13 cellular contexts compared by ENCODE assay signal in the genomic region with DNA sequence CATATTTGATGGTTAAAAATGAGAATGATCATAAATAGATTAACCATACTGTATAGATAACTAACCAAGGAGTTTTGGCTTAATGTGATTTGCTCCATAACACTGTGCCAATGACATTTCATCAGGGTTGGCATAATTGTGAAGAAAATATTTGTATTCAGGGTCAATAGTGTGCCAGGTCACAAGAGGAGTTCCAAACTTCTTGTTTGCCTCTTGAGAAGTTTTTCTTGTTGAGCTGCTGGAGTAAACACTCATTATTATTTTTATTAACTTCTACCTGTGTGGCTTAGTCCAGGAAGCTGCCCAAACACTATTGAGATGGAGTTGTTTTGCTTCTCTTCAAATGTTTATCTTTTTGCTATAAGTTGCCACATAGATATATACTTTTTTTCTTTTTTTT. TPM values are rescaled to one million over a fixed set of nuclear protein-coding genes. Genes with fewer than 3 reads are reported as not detected.
DNase-seq lines count a peak whose midpoint lies in the region; ATAC-seq, FAIRE-seq and TF ChIP-seq lines count a peak whose summit lies in the region.
"Had no signal": no experiment of that assay in that cellular context is flagged by ENCODE, and none has a peak within 500 bp of the region (broad histone marks: within the 10 kb centered on the region; RNA-seq: fewer than 3 reads in every experiment).

No MANE protein-coding gene starts in this region.

- H3K9me3 ChIP-seq in CD8-positive, alpha-beta T cell (ENCODE audit: low read length) = no peaks in the 10 kb centered on the region
- H3K9me3 ChIP-seq in OCI-LY1 (ENCODE audit: low read length) (no peaks in the 10 kb centered on the region), neutrophil (no peaks in the 10 kb centered on the region), gastroesophageal sphincter (no peaks in the 10 kb centered on the region), trophoblast cell (ENCODE audit: insufficient read depth, low read depth, low read length) (no peaks in the 10 kb centered on the region)
- H3K9me3 ChIP-seq in effector memory CD4-positive, alpha-beta T cell (ENCODE audit: control insufficient read depth, low read length) = no peaks in the 10 kb centered on the region
- H3K9me3 ChIP-seq: colonic mucosa had no signal

- no peak for DNase-seq in CD8-positive, alpha-beta T cell
- DNase-seq in effector memory CD4-positive, alpha-beta T cell = no peak
- DNase-seq in HTR-8/SVneo (ENCODE audit: insufficient read length, low spot score) (no peak), trophoblast cell (no peak), GM20000 (ENCODE audit: low spot score) (no peak)
- DNase-seq: activated CD4-positive, alpha-beta T cell treated with anti-CD3 and anti-CD28 coated beads for 4 hours; activated naive CD4-positive, alpha-beta T cell treated with anti-CD3 and anti-CD28 coated beads for 36 hours; colonic mucosa; GDM1 had no signal

- no peak for ATAC-seq in CD8-positive, alpha-beta T cell
- ATAC-seq in gastroesophageal sphincter = no peak

- peaks cover 4% of the 10 kb centered on the region for H3K79me1 ChIP-seq in trophoblast cell (ENCODE audit: low read length)

- TF ChIP-seq EP300 in gastroesophageal sphincter (IDR thresholded peaks at IDR 0.05) = no peak

- H3K4me1 ChIP-seq in CD8-positive, alpha-beta T cell (ENCODE audit: insufficient read depth, low read length) = peaks cover 61% of the 10 kb centered on the region
- H3K4me1 ChIP-seq in OCI-LY1 (ENCODE audit: insufficient read depth, low read length, severe bottlenecking) (peaks cover 88% of the 10 kb centered on the region), neutrophil (ENCODE audit: control insufficient read depth in 1 of 2, insufficient read depth in 1 of 2, low read depth in 1 of 2, low read length in 1 of 2) (peaks cover 44 to 45% of the 10 kb centered on the region in 2 experiments), gastroesophageal sphincter (peaks cover 2 to 100% (median 63%) of the 10 kb centered on the region in 3 donors), trophoblast cell (ENCODE audit: control insufficient read depth in 1 of 2, insufficient read depth in 2 of 2, low read length in 2 of 2) (peaks cover 26 to 33% of the 10 kb centered on the region in 2 experiments)
- peaks cover 46% of the 10 kb centered on the region for H3K4me1 ChIP-seq in effector memory CD4-positive, alpha-beta T cell (ENCODE audit: control insufficient read depth, insufficient read depth, low read length, poor library complexity, severe bottlenecking)

- H3K4me1 Mint-ChIP-seq in CD8-positive, alpha-beta T cell (ENCODE audit: low read depth) = peaks cover 80% of the 10 kb centered on the region

- H2BK5ac ChIP-seq in trophoblast cell (ENCODE audit: low read depth, low read length, poor library complexity) = no peak overlapping the region

- no peak overlapping the region for H3K4ac ChIP-seq in trophoblast cell (ENCODE audit: low read depth, low read length)

- no peak overlapping the region for H4K12ac ChIP-seq in trophoblast cell (ENCODE audit: low read depth, low read length)

- no peak overlapping the region for H2AK5ac ChIP-seq in trophoblast cell (ENCODE audit: low read length)

- H4K8ac ChIP-seq in trophoblast cell (ENCODE audit: low read depth, low read length) = no peak overlapping the region

- intact Hi-C loops in CD8-positive, alpha-beta T cell (cut with DNase I, micrococcal nuclease) = no loop called here

- H2BK120ac ChIP-seq in trophoblast cell (ENCODE audit: insufficient read depth, low read length, poor library complexity) = no peak overlapping the region

- no peaks in the 10 kb centered on the region for H3K27me3 Mint-ChIP-seq in CD8-positive, alpha-beta T cell (ENCODE audit: low read depth)

- H3K79me2 ChIP-seq in OCI-LY1 (ENCODE audit: insufficient read depth, low read length) (peaks cover 34% of the 10 kb centered on the region), trophoblast cell (ENCODE audit: control insufficient read depth, insufficient read depth, low read length, poor library complexity) (peaks cover 25% of the 10 kb centered on the region)

- no peaks in the 10 kb centered on the region for H4K20me1 ChIP-seq in OCI-LY1 (ENCODE audit: insufficient read depth, low read length)

- H4K91ac ChIP-seq in trophoblast cell (ENCODE audit: low read depth, low read length) = no peak overlapping the region

- no peaks in the 10 kb centered on the region for H3K9me2 ChIP-seq in OCI-LY1 (ENCODE audit: low read depth, low read length)

- FAIRE-seq in HTR-8/SVneo (lab: Jason Lieb, UNC) = no peak

- H3K27ac ChIP-seq in CD8-positive, alpha-beta T cell (ENCODE audit: low read depth, low read length) = no peak overlapping the region
- H3K27ac ChIP-seq in OCI-LY1 (ENCODE audit: low read depth, low read length, poor library complexity, severe bottlenecking) (peak overlapping the region; percentile 85), neutrophil (peak overlapping the region; percentile 96), gastroesophageal sphincter (peak overlapping the region in 2 of 4 donors; percentile 100), trophoblast cell (ENCODE audit: low read depth, low read length) (no peak overlapping the region)
- H3K27ac ChIP-seq in effector memory CD4-positive, alpha-beta T cell (ENCODE audit: insufficient read depth, low read length, poor library complexity, severe bottlenecking) = peak overlapping the region; percentile 78
- H3K27ac ChIP-seq: colonic mucosa had no signal

- H3K23ac ChIP-seq in trophoblast cell (ENCODE audit: low read length) = no peak overlapping the region

- no peaks in the 10 kb centered on the region for H3K36me3 ChIP-seq in CD8-positive, alpha-beta T cell (ENCODE audit: insufficient read depth, low read length)
- H3K36me3 ChIP-seq in OCI-LY1 (ENCODE audit: insufficient read depth, low read length) (peaks cover 8% of the 10 kb centered on the region; the same call in 1 of the 2 replicates), neutrophil (peaks cover 14% of the 10 kb centered on the region), gastroesophageal sphincter (peaks cover 0 to 8% of the 10 kb centered on the region in 2 donors), trophoblast cell (ENCODE audit: control insufficient read depth in 1 of 2, insufficient read depth in 2 of 2, low read length in 2 of 2) (peaks cover 23 to 32% of the 10 kb centered on the region in 2 experiments)
- peaks cover 3% of the 10 kb centered on the region for H3K36me3 ChIP-seq in effector memory CD4-positive, alpha-beta T cell (ENCODE audit: control insufficient read depth, insufficient read depth, low read length)
- H3K36me3 ChIP-seq: colonic mucosa had no signal

- H3K4me2 ChIP-seq in OCI-LY1 (ENCODE audit: low read length) (no peak overlapping the region), trophoblast cell (ENCODE audit: low read length) (no peak overlapping the region)

- H3K9ac ChIP-seq in OCI-LY1 (ENCODE audit: low read length) (no peak overlapping the region), trophoblast cell (ENCODE audit: low read length) (no peak overlapping the region)

- H3K27ac Mint-ChIP-seq in CD8-positive, alpha-beta T cell = peak overlapping the region; percentile 91

- POLR2A ChIA-PET in CD8-positive, alpha-beta T cell (lab: Charles Lee) = interaction anchor here (1.1 to 4.9 kb wide), 3 partner anchors 9 to 61 kb away, joined by 3 to 78 read pairs (median 49); a partner anchor contains a TSS

- no peak overlapping the region for H2BK12ac ChIP-seq in trophoblast cell (ENCODE audit: low read length)

- TF ChIP-seq POLR2A in gastroesophageal sphincter (IDR thresholded peaks at IDR 0.05) = no peak

- H3K4me3 Mint-ChIP-seq in CD8-positive, alpha-beta T cell = peak overlapping the region; percentile 21

- no peaks in the 10 kb centered on the region for H3F3A ChIP-seq in OCI-LY1 (ENCODE audit: insufficient read depth, low read length)

- no peak overlapping the region for H3K18ac ChIP-seq in trophoblast cell (ENCODE audit: low read length)

- peaks cover 48% of the 10 kb centered on the region for H3K36me3 Mint-ChIP-seq in CD8-positive, alpha-beta T cell

- CTCF ChIA-PET in CD8-positive, alpha-beta T cell (lab: Charles Lee) = interaction anchor here (5.5 to 6.5 kb wide), 2 partner anchors 13 to 25 kb away, joined by 82 to 95 read pairs; a partner anchor contains a TSS

- H3K27me3 ChIP-seq in CD8-positive, alpha-beta T cell (ENCODE audit: insufficient read depth, low read length) = no peaks in the 10 kb centered on the region
- H3K27me3 ChIP-seq in OCI-LY1 (ENCODE audit: insufficient read depth, low read length) = no peaks in the 10 kb centered on the region
- H3K27me3 ChIP-seq in effector memory CD4-positive, alpha-beta T cell (replicated peaks; ENCODE audit: control insufficient read depth, insufficient read depth, low read length, poor library complexity, severe bottlenecking) = no peaks in the 10 kb centered on the region
- no peaks in the 10 kb centered on the region for H3K27me3 ChIP-seq in neutrophil
- H3K27me3 ChIP-seq in gastroesophageal sphincter = no peaks in the 10 kb centered on the region
- no peaks in the 10 kb centered on the region for H3K27me3 ChIP-seq in trophoblast cell (ENCODE audit: insufficient read depth, low read length)
- H3K27me3 ChIP-seq: colonic mucosa had no signal

- H2AFZ ChIP-seq in OCI-LY1 (ENCODE audit: low read length) = no peak overlapping the region
- no peak overlapping the region for H2AFZ ChIP-seq in trophoblast cell (ENCODE audit: insufficient read depth, low read length, poor library complexity)

- no peak overlapping the region for H3K14ac ChIP-seq in trophoblast cell (ENCODE audit: low read length)

- no peaks in the 10 kb centered on the region for H3K9me3 Mint-ChIP-seq in CD8-positive, alpha-beta T cell
- H3K9me3 Mint-ChIP-seq: activated naive CD4-positive, alpha-beta T cell treated with anti-CD3 and anti-CD28 coated beads for 36 hours had no signal

- no peak overlapping the region for H3K4me3 ChIP-seq in CD8-positive, alpha-beta T cell (ENCODE audit: low read depth, low read length)
- H3K4me3 ChIP-seq in OCI-LY1 (ENCODE audit: low read depth, low read length, poor library complexity, severe bottlenecking) (no peak overlapping the region), neutrophil (ENCODE audit: low read depth in 1 of 2, low read length in 1 of 2) (no peak overlapping the region), gastroesophageal sphincter (no peak overlapping the region), trophoblast cell (ENCODE audit: low read depth, low read length) (no peak overlapping the region)
- H3K4me3 ChIP-seq in effector memory CD4-positive, alpha-beta T cell (ENCODE audit: insufficient read depth, low read depth, low read length, poor library complexity, severe bottlenecking) = no peak overlapping the region
- H3K4me3 ChIP-seq: colonic mucosa had no signal

- TF ChIP-seq CTCF in CD8-positive, alpha-beta T cell (IDR thresholded peaks at IDR 0.05) = no peak
- TF ChIP-seq CTCF in OCI-LY1 (IDR thresholded peaks at IDR 0.05; ENCODE audit: low read length) (no peak), neutrophil (IDR thresholded peaks at IDR 0.05) (no peak), gastroesophageal sphincter (IDR thresholded peaks at IDR 0.05) (no peak), GM20000 (IDR thresholded peaks at IDR 0.05; ENCODE audit: extremely low read depth, missing control alignments) (no peak)

RNA-seq across cellular contexts. Expression of a gene that starts 7.5 kb away (rescaled TPM):
- total RNA-seq in CD8-positive, alpha-beta T cell = 100 to 1,000 TPM; 113 to 117 TPM
- total RNA-seq in gastroesophageal sphincter = 100 to 1,000 TPM; 147 to 243 (median 172) TPM
- polyA plus RNA-seq in trophoblast cell (2013) = 96.6 and 97.6 TPM in 2 replicates

RNA-seq across cellular contexts. Expression of a gene that starts 14.1 kb away (rescaled TPM):
- 10 to 100 TPM; 18.4 to 21.6 TPM for total RNA-seq in CD8-positive, alpha-beta T cell
- total RNA-seq in gastroesophageal sphincter = 100 to 1,000 TPM; 102 to 166 (median 129) TPM
- polyA plus RNA-seq in trophoblast cell (2013) = 62.9 and 66.9 TPM in 2 replicates

RNA-seq across cellular contexts. Expression of a gene that starts 38.4 kb away (rescaled TPM):
- under 1 TPM in 1 of 2 experiments, not detected in 1; 0.08 TPM for total RNA-seq in CD8-positive, alpha-beta T cell
- 10 to 100 TPM; 43.3 to 57.8 (median 50.6) TPM for total RNA-seq in gastroesophageal sphincter
- 0.25 and 0.27 TPM in 2 replicates for polyA plus RNA-seq in trophoblast cell (2013)
- total RNA-seq: HT-29 had no signal

Comparison
In these comparisons a context has a peak if more than half of its experiments do, and no peak if none do; other contexts are left out.
1. H3K27ac ChIP-seq: peak in OCI-LY1 (single experiment), effector memory CD4-positive, alpha-beta T cell (single experiment) and neutrophil (single experiment); none in CD8-positive, alpha-beta T cell (single experiment) and trophoblast cell (single experiment).
2. RNA of a gene that starts 14.1 kb away (total RNA-seq): 102 to 166 TPM in gastroesophageal sphincter; 18.4 to 21.6 TPM in CD8-positive, alpha-beta T cell; every median in the first group is over 4 times any median in the second.
3. RNA of a gene that starts 38.4 kb away (total RNA-seq): 43.3 to 57.8 TPM in gastroesophageal sphincter; 0.08 TPM in CD8-positive, alpha-beta T cell; every median in the first group is over 10 times any median in the second.